6 cellular contexts compared by ENCODE assay signal in the genomic region with DNA sequence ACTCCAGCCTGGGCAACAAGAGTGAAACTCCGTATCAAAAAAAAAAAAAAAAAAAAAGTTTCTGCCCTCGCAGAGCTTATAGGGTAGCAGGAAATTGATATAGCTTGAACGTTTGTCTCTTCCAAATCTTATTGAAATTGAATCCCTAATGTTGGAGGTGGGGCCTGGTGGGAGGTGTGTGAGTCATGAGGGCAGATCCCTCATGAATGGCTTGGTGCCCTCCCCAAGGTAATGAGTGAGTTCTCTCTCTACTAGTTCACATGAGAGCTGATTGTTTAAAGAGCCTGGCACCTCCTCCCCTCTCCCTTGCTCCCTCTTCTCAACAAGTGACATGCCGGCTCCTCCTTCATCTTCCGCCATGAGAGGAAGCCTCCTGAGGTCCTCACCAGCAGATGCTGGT.
DNase-seq lines count a peak whose midpoint lies in the region; ATAC-seq and TF ChIP-seq lines count a peak whose summit lies in the region.
"Not testable (repeated sequence)": the region's sequence is repeated elsewhere in the genome, so short reads cannot be mapped to it uniquely, and the experiment has no call there.

No MANE protein-coding gene starts in this region.

- H3K9me3 ChIP-seq in PC-3 (ENCODE audit: low read length) = not testable (repeated sequence)

- DNase-seq in Daoy (ENCODE audit: low read depth) (peak; percentile 76), HT1080 (ENCODE audit: low read depth) (peak; percentile 55), PC-3 (peak; percentile 41), astrocyte of the spinal cord (ENCODE audit: low read depth, low spot score) (peak; percentile 14), fibroblast of mammary gland (ENCODE audit: low read depth) (peak; percentile 47)
- not testable (repeated sequence) for DNase-seq in osteocyte (ENCODE audit: extremely low spot score, unreplicated experiment)

- H3K4me1 ChIP-seq in PC-3 (ENCODE audit: insufficient read depth, low read length) = not testable (repeated sequence)

- not testable (repeated sequence) for H3K27me3 Mint-ChIP-seq in osteocyte (ENCODE audit: unreplicated experiment)

- not testable (repeated sequence) for TF ChIP-seq CTCF in PC-3 (conservative IDR thresholded peaks at IDR 0.05; ENCODE audit: low read depth, low read length); astrocyte of the spinal cord (IDR thresholded peaks at IDR 0.05; ENCODE audit: low read depth, low read length); fibroblast of mammary gland (conservative IDR thresholded peaks at IDR 0.05; ENCODE audit: control insufficient read depth, insufficient read depth, low read depth, low read length); osteocyte (IDR thresholded peaks at IDR 0.05)

- ATAC-seq in PC-3 = peak; percentile 39; the same call in 1 of the 2 replicates

- H3K36me3 Mint-ChIP-seq in osteocyte (ENCODE audit: unreplicated experiment) = peaks cover 26% of the 10 kb centered on the region

- H3K4me3 ChIP-seq in PC-3 (ENCODE audit: low read length); astrocyte of the spinal cord (ENCODE audit: low read depth, low read length); fibroblast of mammary gland (ENCODE audit: control insufficient read depth, low read depth, low read length): not testable (repeated sequence)

- H3F3A ChIP-seq in PC-3 (ENCODE audit: low read length, unreplicated experiment) = not testable (repeated sequence)

- CTCF ChIA-PET in PC-3 (lab: Charles Lee) = interaction anchor here (0.6 kb wide), 1 partner anchor 15 kb away, joined by 4 read pairs; no protein-coding TSS in a partner anchor

- not testable (repeated sequence) for H3K27me3 ChIP-seq in PC-3 (ENCODE audit: low read length)

- intact Hi-C loops in PC-3 (cut with micrococcal nuclease) = not testable (repeated sequence)

- H3K4me3 Mint-ChIP-seq in osteocyte (ENCODE audit: unreplicated experiment) = not testable (repeated sequence)

- not testable (repeated sequence) for H3K79me2 ChIP-seq in PC-3 (ENCODE audit: low read length)

- not testable (repeated sequence) for H3K9me2 ChIP-seq in PC-3 (replicated peaks; ENCODE audit: low read length)

- not testable (repeated sequence) for H3K4me2 ChIP-seq in PC-3 (ENCODE audit: low read length)

- peaks cover 22% of the 10 kb centered on the region for H3K4me1 Mint-ChIP-seq in osteocyte (ENCODE audit: unreplicated experiment)

- H3K9me3 Mint-ChIP-seq in osteocyte (ENCODE audit: unreplicated experiment) = peaks cover 13% of the 10 kb centered on the region

- not testable (repeated sequence) for H3K36me3 ChIP-seq in PC-3 (ENCODE audit: low read depth, low read length)

- not testable (repeated sequence) for H2AFZ ChIP-seq in PC-3 (ENCODE audit: low read length)

- peak overlapping the region; percentile 37 for H3K27ac Mint-ChIP-seq in osteocyte (ENCODE audit: unreplicated experiment)

- in situ Hi-C loops in astrocyte of the spinal cord (cut with HindIII; ENCODE audit: low sequenced_read_pairs) = not testable (repeated sequence)

- not testable (repeated sequence) for H3K9ac ChIP-seq in PC-3 (ENCODE audit: low read length)

- not testable (repeated sequence) for H3K27ac ChIP-seq in PC-3 (ENCODE audit: low read length)

- BruUV-seq in PC-3 (replicated peaks; lab: Mats Ljungman, UMichigan) = not testable (repeated sequence)

- not testable (repeated sequence) for H4K20me1 ChIP-seq in PC-3 (ENCODE audit: low read length)

- POLR2A ChIA-PET in PC-3 (lab: Charles Lee; ENCODE audit: unreplicated experiment) = not testable (repeated sequence)
